7 cellular contexts compared by ENCODE assay signal in genomic region chrX:5674036-5674435, GRCh38.
"Had no signal": no experiment of that assay in that cellular context is flagged by ENCODE, and none has a peak within 500 bp of the region (broad histone marks: within the 10 kb centered on the region; RNA-seq: fewer than 3 reads in every experiment).

No MANE protein-coding gene starts in this region.

- DNase-seq: GDM1, GF-D8 had no signal

- FAIRE-seq: G401.6, GM12891, GM12892, GM18507, GM19239 had no signal
